In genomic region chr3:184240384-184241140, GRCh38 we compare ENCODE assay signal across 5 cellular contexts.
DNase-seq lines count a peak whose midpoint lies in the region; TF ChIP-seq lines count a peak whose summit lies in the region.
"Had no signal": no experiment of that assay in that cellular context is flagged by ENCODE, and none has a peak within 500 bp of the region (broad histone marks: within the 10 kb centered on the region; RNA-seq: fewer than 3 reads in every experiment).

No MANE protein-coding gene starts in this region.

- DNase-seq in HCEC 1CT (peak; percentile 30), choroid plexus epithelial cell (ENCODE audit: low read depth) (peak; percentile 45), NCI-H748 treated with DMSO at 0.1 percent for 48 hours (lab: John Stamatoyannopoulos, UW) (no peak), SKM-1 (lab: John Stamatoyannopoulos, UW; ENCODE audit: unreplicated experiment) (no peak)
- DNase-seq: activated naive CD4-positive, alpha-beta T cell treated with anti-CD3 and anti-CD28 coated beads for 36 hours had no signal

- H3K4me3 ChIP-seq in choroid plexus epithelial cell (ENCODE audit: low read depth, low read length): no peak overlapping the region

- peak; percentile 27 for TF ChIP-seq CTCF in choroid plexus epithelial cell (conservative IDR thresholded peaks at IDR 0.05; ENCODE audit: low read depth, low read length)

Comparison
In these comparisons a context has a peak if more than half of its experiments do, and no peak if none do; other contexts are left out.
1. DNase-seq: peak in HCEC 1CT (single experiment) and choroid plexus epithelial cell (single experiment); none in NCI-H748 treated with DMSO at 0.1 percent for 48 hours (single experiment) and SKM-1 (single experiment).